ENCODE assay signal across 1 cellular context in the genomic region with DNA sequence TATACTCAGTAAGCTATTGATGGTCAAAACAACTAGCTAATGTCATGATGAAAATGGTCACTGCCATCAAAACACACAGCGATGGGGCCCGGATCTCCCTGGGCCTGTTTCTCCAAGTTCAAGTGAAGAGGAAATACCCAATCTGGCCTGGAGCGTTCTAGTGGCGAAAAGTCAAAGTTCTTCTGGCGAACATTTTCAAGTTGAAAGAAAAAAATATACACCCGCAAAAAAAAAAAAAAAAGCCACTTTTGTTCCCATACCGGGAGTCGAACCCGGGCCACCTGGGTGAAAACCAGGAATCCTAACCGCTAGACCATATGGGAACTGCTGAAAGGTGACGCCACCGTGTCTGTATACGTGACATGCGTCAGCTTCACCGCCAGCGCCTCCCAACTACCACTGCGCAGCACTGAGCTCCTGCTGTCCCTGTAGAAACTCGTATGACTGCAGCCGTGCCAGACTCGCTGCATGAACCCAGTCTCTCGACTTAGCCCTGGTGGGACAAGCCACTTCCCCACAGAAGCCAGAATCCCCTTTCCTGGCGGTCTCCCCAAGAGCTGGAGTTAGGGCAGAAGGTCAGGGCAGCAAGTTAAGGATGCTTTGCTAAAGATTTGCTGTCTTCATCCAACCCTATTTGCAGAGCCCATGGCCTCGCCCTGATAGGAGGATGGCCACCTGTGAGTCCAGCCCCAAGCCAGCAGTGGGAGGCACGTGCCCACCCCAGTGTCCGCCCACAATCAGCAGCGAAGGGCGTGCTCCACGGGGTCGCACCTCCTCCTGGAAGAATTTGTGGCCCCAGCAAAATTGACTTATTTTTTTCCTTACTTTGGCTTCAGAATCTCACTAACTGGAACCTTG.
TF ChIP-seq lines count a peak whose summit lies in the region.

No MANE protein-coding gene starts in this region.

TF ChIP-seq in HEK293, 187 proteins besides CTCF, POLR2A, EP300 and RAD21 (continued from another document and continues in another):
- TF ChIP-seq, protein P1, sequence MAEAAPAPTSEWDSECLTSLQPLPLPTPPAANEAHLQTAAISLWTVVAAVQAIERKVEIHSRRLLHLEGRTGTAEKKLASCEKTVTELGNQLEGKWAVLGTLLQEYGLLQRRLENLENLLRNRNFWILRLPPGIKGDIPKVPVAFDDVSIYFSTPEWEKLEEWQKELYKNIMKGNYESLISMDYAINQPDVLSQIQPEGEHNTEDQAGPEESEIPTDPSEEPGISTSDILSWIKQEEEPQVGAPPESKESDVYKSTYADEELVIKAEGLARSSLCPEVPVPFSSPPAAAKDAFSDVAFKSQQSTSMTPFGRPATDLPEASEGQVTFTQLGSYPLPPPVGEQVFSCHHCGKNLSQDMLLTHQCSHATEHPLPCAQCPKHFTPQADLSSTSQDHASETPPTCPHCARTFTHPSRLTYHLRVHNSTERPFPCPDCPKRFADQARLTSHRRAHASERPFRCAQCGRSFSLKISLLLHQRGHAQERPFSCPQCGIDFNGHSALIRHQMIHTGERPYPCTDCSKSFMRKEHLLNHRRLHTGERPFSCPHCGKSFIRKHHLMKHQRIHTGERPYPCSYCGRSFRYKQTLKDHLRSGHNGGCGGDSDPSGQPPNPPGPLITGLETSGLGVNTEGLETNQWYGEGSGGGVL (tag by site-specific recombination; IDR thresholded peaks at IDR 0.05): no peak
- TF ChIP-seq ZBTB7A (tag by site-specific recombination; IDR thresholded peaks at IDR 0.05; ENCODE audit: low read depth) (no peak), ZNF114 (tag by site-specific recombination; IDR thresholded peaks at IDR 0.05) (no peak), ZNF629 (tag by site-specific recombination; IDR thresholded peaks at IDR 0.05) (peak; percentile 89), KLF10 (tag by site-specific recombination; IDR thresholded peaks at IDR 0.05) (0 out of 2 replicates have a peak, but pooled peaks have one; percentile 40), ZBTB21 (tag by site-specific recombination; IDR thresholded peaks at IDR 0.05) (peak; percentile 89), ZNF791 (tag by site-specific recombination; IDR thresholded peaks at IDR 0.05) (no peak), KLF16 (tag by site-specific recombination; IDR thresholded peaks at IDR 0.05) (0 out of 2 replicates have a peak, but pooled peaks have one; percentile 44), ZXDB (tag by site-specific recombination; IDR thresholded peaks at IDR 0.05) (peak; percentile 51; the same call in 1 of the 2 replicates), ZSCAN30 (tag by site-specific recombination; IDR thresholded peaks at IDR 0.05) (0 out of 2 replicates have a peak, but pooled peaks have one; percentile 35), ZNF350 (tag by site-specific recombination; IDR thresholded peaks at IDR 0.05) (no peak), ZNF785 (tag by site-specific recombination; IDR thresholded peaks at IDR 0.05) (no peak), ZNF707 (tag by site-specific recombination; IDR thresholded peaks at IDR 0.05) (no peak), ZNF138 (tag by site-specific recombination; IDR thresholded peaks at IDR 0.05; ENCODE audit: borderline replicate concordance) (no peak), ZBTB17 (tag by site-specific recombination; IDR thresholded peaks at IDR 0.05) (0 out of 2 replicates have a peak, but pooled peaks have one; percentile 36), ZNF624 (tag by site-specific recombination; IDR thresholded peaks at IDR 0.05) (no peak), ZNF23 (tag by site-specific recombination; IDR thresholded peaks at IDR 0.05; ENCODE audit: borderline replicate concordance) (no peak), ZFHX2 (tag by site-specific recombination; conservative IDR thresholded peaks at IDR 0.05) (peak; percentile 82), ZNF302 (tag by site-specific recombination; IDR thresholded peaks at IDR 0.05; ENCODE audit: low read depth) (no peak), ZBTB48 (tag by site-specific recombination; IDR thresholded peaks at IDR 0.05) (no peak), ZSCAN23 (tag by site-specific recombination; IDR thresholded peaks at IDR 0.05) (no peak), EGR2 (tag by site-specific recombination; IDR thresholded peaks at IDR 0.05; ENCODE audit: low read depth) (peak; percentile 71; the same call in 1 of the 2 replicates), ZNF211 (tag by site-specific recombination; IDR thresholded peaks at IDR 0.05; ENCODE audit: low read depth) (no peak), ZNF341 (tag by site-specific recombination; IDR thresholded peaks at IDR 0.05; ENCODE audit: low read depth) (no peak; the same call in 1 of the 2 replicates), ZNF24 (tag by site-specific recombination; IDR thresholded peaks at IDR 0.05) (peak; percentile 32; the same call in 1 of the 2 replicates), WT1 (tag by site-specific recombination; IDR thresholded peaks at IDR 0.05) (peak; percentile 27; the same call in 1 of the 2 replicates), ZNF626 (tag by site-specific recombination; IDR thresholded peaks at IDR 0.05) (no peak), ZNF837 (tag by site-specific recombination; IDR thresholded peaks at IDR 0.05) (no peak), ZNF394 (tag by site-specific recombination; IDR thresholded peaks at IDR 0.05; ENCODE audit: borderline replicate concordance) (peak; percentile 33; the same call in 1 of the 2 replicates), ZNF530 (tag by site-specific recombination; IDR thresholded peaks at IDR 0.05; ENCODE audit: low read depth) (no peak), ZNF423 (tag by site-specific recombination; IDR thresholded peaks at IDR 0.05) (no peak), ZNF76 (tag by site-specific recombination; IDR thresholded peaks at IDR 0.05; ENCODE audit: borderline replicate concordance, low read depth) (peak; percentile 79; the same call in 1 of the 2 replicates), GLIS1 (tag by site-specific recombination; IDR thresholded peaks at IDR 0.05) (no peak), IKZF3 (tag by site-specific recombination; IDR thresholded peaks at IDR 0.05) (no peak), ZNF747 (tag by site-specific recombination; IDR thresholded peaks at IDR 0.05) (no peak), ZNF112 (tag by site-specific recombination; IDR thresholded peaks at IDR 0.05) (no peak), ZNF776 (tag by site-specific recombination; IDR thresholded peaks at IDR 0.05; ENCODE audit: borderline replicate concordance) (no peak), ZNF48 (tag by site-specific recombination; IDR thresholded peaks at IDR 0.05) (no peak), ZNF561 (tag by site-specific recombination; IDR thresholded peaks at IDR 0.05; ENCODE audit: borderline replicate concordance) (peak; percentile 18; the same call in 1 of the 2 replicates)
- TF ChIP-seq, protein P2, sequence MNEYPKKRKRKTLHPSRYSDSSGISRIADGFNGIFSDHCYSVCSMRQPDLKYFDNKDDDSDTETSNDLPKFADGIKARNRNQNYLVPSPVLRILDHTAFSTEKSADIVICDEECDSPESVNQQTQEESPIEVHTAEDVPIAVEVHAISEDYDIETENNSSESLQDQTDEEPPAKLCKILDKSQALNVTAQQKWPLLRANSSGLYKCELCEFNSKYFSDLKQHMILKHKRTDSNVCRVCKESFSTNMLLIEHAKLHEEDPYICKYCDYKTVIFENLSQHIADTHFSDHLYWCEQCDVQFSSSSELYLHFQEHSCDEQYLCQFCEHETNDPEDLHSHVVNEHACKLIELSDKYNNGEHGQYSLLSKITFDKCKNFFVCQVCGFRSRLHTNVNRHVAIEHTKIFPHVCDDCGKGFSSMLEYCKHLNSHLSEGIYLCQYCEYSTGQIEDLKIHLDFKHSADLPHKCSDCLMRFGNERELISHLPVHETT (tag by site-specific recombination; IDR thresholded peaks at IDR 0.05): peak; percentile 72; the same call in 1 of the 2 replicates
- TF ChIP-seq, protein P3, sequence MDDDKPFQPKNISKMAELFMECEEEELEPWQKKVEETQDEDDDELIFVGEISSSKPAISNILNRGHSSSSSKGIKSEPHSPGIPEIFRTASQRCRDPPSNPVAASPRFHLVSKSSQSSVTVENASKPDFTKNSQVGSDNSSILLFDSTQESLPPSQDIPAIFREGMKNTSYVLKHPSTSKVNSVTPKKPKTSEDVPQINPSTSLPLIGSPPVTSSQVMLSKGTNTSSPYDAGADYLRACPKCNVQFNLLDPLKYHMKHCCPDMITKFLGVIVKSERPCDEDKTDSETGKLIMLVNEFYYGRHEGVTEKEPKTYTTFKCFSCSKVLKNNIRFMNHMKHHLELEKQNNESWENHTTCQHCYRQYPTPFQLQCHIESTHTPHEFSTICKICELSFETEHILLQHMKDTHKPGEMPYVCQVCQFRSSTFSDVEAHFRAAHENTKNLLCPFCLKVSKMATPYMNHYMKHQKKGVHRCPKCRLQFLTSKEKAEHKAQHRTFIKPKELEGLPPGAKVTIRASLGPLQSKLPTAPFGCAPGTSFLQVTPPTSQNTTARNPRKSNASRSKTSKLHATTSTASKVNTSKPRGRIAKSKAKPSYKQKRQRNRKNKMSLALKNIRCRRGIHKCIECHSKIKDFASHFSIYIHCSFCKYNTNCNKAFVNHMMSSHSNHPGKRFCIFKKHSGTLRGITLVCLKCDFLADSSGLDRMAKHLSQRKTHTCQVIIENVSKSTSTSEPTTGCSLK (tag by site-specific recombination; IDR thresholded peaks at IDR 0.05): no peak
- TF ChIP-seq, protein P4, sequence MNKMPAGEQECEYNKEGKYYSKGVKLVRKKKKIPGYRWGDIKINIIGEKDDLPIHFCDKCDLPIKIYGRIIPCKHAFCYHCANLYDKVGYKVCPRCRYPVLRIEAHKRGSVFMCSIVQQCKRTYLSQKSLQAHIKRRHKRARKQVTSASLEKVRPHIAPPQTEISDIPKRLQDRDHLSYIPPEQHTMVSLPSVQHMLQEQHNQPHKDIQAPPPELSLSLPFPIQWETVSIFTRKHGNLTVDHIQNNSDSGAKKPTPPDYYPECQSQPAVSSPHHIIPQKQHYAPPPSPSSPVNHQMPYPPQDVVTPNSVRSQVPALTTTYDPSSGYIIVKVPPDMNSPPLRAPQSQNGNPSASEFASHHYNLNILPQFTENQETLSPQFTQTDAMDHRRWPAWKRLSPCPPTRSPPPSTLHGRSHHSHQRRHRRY (tag by site-specific recombination; IDR thresholded peaks at IDR 0.05): no peak
- TF ChIP-seq, protein P5, sequence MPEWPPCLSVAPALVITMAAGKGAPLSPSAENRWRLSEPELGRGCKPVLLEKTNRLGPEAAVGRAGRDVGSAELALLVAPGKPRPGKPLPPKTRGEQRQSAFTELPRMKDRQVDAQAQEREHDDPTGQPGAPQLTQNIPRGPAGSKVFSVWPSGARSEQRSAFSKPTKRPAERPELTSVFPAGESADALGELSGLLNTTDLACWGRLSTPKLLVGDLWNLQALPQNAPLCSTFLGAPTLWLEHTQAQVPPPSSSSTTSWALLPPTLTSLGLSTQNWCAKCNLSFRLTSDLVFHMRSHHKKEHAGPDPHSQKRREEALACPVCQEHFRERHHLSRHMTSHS (tag by site-specific recombination; IDR thresholded peaks at IDR 0.05): no peak
- TF ChIP-seq, protein P6, sequence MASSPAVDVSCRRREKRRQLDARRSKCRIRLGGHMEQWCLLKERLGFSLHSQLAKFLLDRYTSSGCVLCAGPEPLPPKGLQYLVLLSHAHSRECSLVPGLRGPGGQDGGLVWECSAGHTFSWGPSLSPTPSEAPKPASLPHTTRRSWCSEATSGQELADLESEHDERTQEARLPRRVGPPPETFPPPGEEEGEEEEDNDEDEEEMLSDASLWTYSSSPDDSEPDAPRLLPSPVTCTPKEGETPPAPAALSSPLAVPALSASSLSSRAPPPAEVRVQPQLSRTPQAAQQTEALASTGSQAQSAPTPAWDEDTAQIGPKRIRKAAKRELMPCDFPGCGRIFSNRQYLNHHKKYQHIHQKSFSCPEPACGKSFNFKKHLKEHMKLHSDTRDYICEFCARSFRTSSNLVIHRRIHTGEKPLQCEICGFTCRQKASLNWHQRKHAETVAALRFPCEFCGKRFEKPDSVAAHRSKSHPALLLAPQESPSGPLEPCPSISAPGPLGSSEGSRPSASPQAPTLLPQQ (tag by site-specific recombination; IDR thresholded peaks at IDR 0.05): 0 out of 2 replicates have a peak, but pooled peaks have one; percentile 41
- TF ChIP-seq, protein P7, sequence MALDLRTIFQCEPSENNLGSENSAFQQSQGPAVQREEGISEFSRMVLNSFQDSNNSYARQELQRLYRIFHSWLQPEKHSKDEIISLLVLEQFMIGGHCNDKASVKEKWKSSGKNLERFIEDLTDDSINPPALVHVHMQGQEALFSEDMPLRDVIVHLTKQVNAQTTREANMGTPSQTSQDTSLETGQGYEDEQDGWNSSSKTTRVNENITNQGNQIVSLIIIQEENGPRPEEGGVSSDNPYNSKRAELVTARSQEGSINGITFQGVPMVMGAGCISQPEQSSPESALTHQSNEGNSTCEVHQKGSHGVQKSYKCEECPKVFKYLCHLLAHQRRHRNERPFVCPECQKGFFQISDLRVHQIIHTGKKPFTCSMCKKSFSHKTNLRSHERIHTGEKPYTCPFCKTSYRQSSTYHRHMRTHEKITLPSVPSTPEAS (tag by site-specific recombination; IDR thresholded peaks at IDR 0.05): no peak
- TF ChIP-seq, protein P8, sequence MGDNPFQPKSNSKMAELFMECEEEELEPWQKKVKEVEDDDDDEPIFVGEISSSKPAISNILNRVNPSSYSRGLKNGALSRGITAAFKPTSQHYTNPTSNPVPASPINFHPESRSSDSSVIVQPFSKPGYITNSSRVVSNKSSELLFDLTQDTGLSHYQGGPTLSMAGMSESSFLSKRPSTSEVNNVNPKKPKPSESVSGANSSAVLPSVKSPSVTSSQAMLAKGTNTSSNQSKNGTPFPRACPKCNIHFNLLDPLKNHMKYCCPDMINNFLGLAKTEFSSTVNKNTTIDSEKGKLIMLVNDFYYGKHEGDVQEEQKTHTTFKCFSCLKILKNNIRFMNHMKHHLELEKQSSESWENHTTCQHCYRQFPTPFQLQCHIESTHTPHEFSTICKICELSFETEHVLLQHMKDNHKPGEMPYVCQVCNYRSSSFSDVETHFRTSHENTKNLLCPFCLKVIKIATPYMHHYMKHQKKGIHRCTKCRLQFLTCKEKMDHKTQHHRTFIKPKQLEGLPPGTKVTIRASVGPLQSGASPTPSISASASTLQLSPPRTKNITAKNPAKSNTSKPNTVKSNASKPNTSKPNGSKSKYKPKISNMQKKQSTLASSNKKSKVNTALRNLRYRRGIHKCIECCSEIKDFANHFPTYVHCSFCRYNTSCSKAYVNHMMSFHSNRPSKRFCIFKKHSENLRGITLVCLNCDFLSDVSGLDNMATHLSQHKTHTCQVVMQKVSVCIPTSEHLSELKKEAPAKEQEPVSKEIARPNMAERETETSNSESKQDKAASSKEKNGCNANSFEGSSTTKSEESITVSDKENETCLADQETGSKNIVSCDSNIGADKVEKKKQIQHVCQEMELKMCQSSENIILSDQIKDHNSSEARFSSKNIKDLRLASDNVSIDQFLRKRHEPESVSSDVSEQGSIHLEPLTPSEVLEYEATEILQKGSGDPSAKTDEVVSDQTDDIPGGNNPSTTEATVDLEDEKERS (tag by site-specific recombination; IDR thresholded peaks at IDR 0.05): no peak
- TF ChIP-seq, protein P9, sequence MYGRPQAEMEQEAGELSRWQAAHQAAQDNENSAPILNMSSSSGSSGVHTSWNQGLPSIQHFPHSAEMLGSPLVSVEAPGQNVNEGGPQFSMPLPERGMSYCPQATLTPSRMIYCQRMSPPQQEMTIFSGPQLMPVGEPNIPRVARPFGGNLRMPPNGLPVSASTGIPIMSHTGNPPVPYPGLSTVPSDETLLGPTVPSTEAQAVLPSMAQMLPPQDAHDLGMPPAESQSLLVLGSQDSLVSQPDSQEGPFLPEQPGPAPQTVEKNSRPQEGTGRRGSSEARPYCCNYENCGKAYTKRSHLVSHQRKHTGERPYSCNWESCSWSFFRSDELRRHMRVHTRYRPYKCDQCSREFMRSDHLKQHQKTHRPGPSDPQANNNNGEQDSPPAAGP (tag by site-specific recombination; IDR thresholded peaks at IDR 0.05): peak; percentile 70; the same call in 1 of the 2 replicates
